In the genomic region with DNA sequence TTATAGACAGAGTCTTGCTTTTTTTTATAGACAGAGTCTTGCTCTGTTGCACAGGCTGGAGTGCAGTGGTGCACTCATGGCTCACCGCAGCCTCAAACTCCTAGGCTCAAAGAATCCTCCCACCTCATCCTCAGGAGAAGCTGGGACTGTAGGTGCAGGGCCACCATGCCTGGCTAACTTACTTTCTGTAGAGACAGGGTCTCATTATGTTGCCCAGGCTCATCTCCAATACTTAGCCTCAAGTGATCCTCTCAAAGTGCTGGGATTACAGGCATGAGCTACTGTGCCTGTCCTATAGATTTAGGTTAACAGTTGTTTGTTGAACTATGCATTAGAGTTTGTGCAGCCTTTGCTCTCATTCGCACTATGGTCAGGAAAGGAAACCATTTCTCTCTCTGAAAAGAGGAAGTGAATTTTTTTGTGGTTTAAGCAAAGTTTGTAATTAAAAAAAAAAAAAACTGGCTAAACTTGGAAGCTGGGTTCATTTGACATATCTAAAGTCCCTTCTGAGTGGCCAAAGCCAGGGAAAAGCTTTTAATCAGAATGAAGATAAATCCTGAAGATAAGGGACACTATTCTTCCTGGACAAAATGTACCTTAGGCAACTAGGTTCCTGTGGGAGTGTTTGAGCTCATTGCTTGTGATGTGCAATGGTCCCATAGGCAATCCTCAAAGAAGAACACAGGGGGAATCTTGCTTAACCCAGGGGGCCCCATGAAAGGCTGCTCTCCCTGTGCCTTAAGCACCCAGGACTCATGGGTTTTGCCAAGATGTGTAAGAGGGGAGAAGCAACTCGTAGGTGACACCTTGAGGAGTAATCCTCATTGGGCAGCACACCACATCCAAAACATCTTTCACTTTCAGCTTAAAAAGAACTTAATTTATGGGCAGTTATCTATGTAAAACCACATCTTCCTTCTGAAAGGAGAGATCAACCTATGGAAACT, we compare ENCODE assay signal across 10 cellular contexts.
DNase-seq lines count a peak whose midpoint lies in the region; ATAC-seq, FAIRE-seq and TF ChIP-seq lines count a peak whose summit lies in the region.
"Had no signal": no experiment of that assay in that cellular context is flagged by ENCODE, and none has a peak within 500 bp of the region (broad histone marks: within the 10 kb centered on the region; RNA-seq: fewer than 3 reads in every experiment).

No MANE protein-coding gene starts in this region.

- no peaks in the 10 kb centered on the region for H3K9me3 ChIP-seq in hepatocyte (ENCODE audit: low read depth)
- H3K9me3 ChIP-seq: Peyer's patch had no signal

- H2AFZ ChIP-seq in hepatocyte, result no peak overlapping the region

- 88% methylated on average over 3 of the region's 3 CpGs for WGBS in hepatocyte (ENCODE audit: low lambda C conversion rate, missing lambda C conversion rate)

- H3K4me1 ChIP-seq in hepatocyte (ENCODE audit: insufficient read depth), result peaks cover 6% of the 10 kb centered on the region

- H3K9me3 Mint-ChIP-seq in activated naive CD8-positive, alpha-beta T cell treated with anti-CD3 and anti-CD28 coated beads, Interleukin-2, amount 50 U/mL, for 24 hours, result no peaks in the 10 kb centered on the region
- H3K9me3 Mint-ChIP-seq in stimulated activated naive CD8-positive, alpha-beta T cell treated with anti-CD3 and anti-CD28 coated beads, Interleukin-15, amount 100 ng/mL, for 72 hours, result no peaks in the 10 kb centered on the region

- ATAC-seq in GM21423 (IDR thresholded peaks at IDR 0.05; ENCODE audit: unreplicated experiment) (peak; percentile 96), HG03457 (IDR thresholded peaks at IDR 0.05; ENCODE audit: unreplicated experiment) (peak; percentile 90)
- peak; percentile 63 for ATAC-seq in activated naive CD8-positive, alpha-beta T cell treated with anti-CD3 and anti-CD28 coated beads, Interleukin-2, amount 50 U/mL, for 24 hours
- no peak for ATAC-seq in stimulated activated naive CD8-positive, alpha-beta T cell treated with anti-CD3 and anti-CD28 coated beads, Interleukin-15, amount 100 ng/mL, for 72 hours

- DNase-seq in GM12891 (ENCODE audit: insufficient read length, low spot score), result no peak
- DNase-seq in activated naive CD8-positive, alpha-beta T cell treated with anti-CD3 and anti-CD28 coated beads, Interleukin-2, amount 50 U/mL, for 24 hours, result no peak
- DNase-seq in stimulated activated CD8-positive, alpha-beta memory T cell treated with anti-CD3 and anti-CD28 coated beads, Interleukin-4, amount 100 ng/mL, for 48 hours, result no peak
- no peak for DNase-seq in hepatocyte (ENCODE audit: low spot score)
- DNase-seq in H4 (ENCODE audit: low spot score), result no peak
- DNase-seq in stimulated activated naive CD8-positive, alpha-beta T cell treated with anti-CD3 and anti-CD28 coated beads, Interleukin-15, amount 100 ng/mL, for 72 hours, result no peak

- H3K27ac Mint-ChIP-seq in activated naive CD8-positive, alpha-beta T cell treated with anti-CD3 and anti-CD28 coated beads, Interleukin-2, amount 50 U/mL, for 24 hours, result peak overlapping the region; percentile 11
- no peak overlapping the region for H3K27ac Mint-ChIP-seq in stimulated activated naive CD8-positive, alpha-beta T cell treated with anti-CD3 and anti-CD28 coated beads, Interleukin-15, amount 100 ng/mL, for 72 hours

- no peaks in the 10 kb centered on the region for H3K9me2 ChIP-seq in hepatocyte (replicated peaks; ENCODE audit: insufficient read depth)

- no peak for TF ChIP-seq POLR2A in GM12891 (IDR thresholded peaks at IDR 0.05; ENCODE audit: low read depth, low read length)

- no peaks in the 10 kb centered on the region for H3K27me3 ChIP-seq in hepatocyte
- H3K27me3 ChIP-seq: Peyer's patch had no signal

- no peaks in the 10 kb centered on the region for H4K20me1 ChIP-seq in hepatocyte (ENCODE audit: insufficient read depth, poor library complexity, severe bottlenecking)

- no peak for TF ChIP-seq CTCF in hepatocyte (IDR thresholded peaks at IDR 0.05; ENCODE audit: poor library complexity)

- no peaks in the 10 kb centered on the region for H3K36me3 Mint-ChIP-seq in activated naive CD8-positive, alpha-beta T cell treated with anti-CD3 and anti-CD28 coated beads, Interleukin-2, amount 50 U/mL, for 24 hours (ENCODE audit: low read depth)

- no peak overlapping the region for H3K27ac ChIP-seq in hepatocyte

- H3K36me3 ChIP-seq in hepatocyte (replicated peaks; ENCODE audit: insufficient read depth, low read depth), result no peaks in the 10 kb centered on the region
- H3K36me3 ChIP-seq: Peyer's patch had no signal

- H3K27me3 Mint-ChIP-seq in activated naive CD8-positive, alpha-beta T cell treated with anti-CD3 and anti-CD28 coated beads, Interleukin-2, amount 50 U/mL, for 24 hours, result no peaks in the 10 kb centered on the region
- no peaks in the 10 kb centered on the region for H3K27me3 Mint-ChIP-seq in stimulated activated naive CD8-positive, alpha-beta T cell treated with anti-CD3 and anti-CD28 coated beads, Interleukin-15, amount 100 ng/mL, for 72 hours

- FAIRE-seq in GM12891 (lab: Jason Lieb, UNC), result peak; percentile 88
- FAIRE-seq: astrocyte had no signal

- H3K79me2 ChIP-seq in hepatocyte, result no peaks in the 10 kb centered on the region

- H3K4me3 Mint-ChIP-seq in activated naive CD8-positive, alpha-beta T cell treated with anti-CD3 and anti-CD28 coated beads, Interleukin-2, amount 50 U/mL, for 24 hours, result no peak overlapping the region
- H3K4me3 Mint-ChIP-seq in stimulated activated naive CD8-positive, alpha-beta T cell treated with anti-CD3 and anti-CD28 coated beads, Interleukin-15, amount 100 ng/mL, for 72 hours, result no peak overlapping the region

- peaks cover 19% of the 10 kb centered on the region for H3K4me1 Mint-ChIP-seq in activated naive CD8-positive, alpha-beta T cell treated with anti-CD3 and anti-CD28 coated beads, Interleukin-2, amount 50 U/mL, for 24 hours
- peaks cover 20% of the 10 kb centered on the region for H3K4me1 Mint-ChIP-seq in stimulated activated naive CD8-positive, alpha-beta T cell treated with anti-CD3 and anti-CD28 coated beads, Interleukin-15, amount 100 ng/mL, for 72 hours

- H3K4me2 ChIP-seq in hepatocyte, result no peak overlapping the region

- no peak overlapping the region for H3K4me3 ChIP-seq in hepatocyte
- H3K4me3 ChIP-seq: Peyer's patch had no signal

TF ChIP-seq in GM12891, 5 proteins besides CTCF, POLR2A, EP300 and RAD21:
- TF ChIP-seq TAF1 (IDR thresholded peaks at IDR 0.05; ENCODE audit: low read depth, low read length) (no peak), PAX5 (IDR thresholded peaks at IDR 0.05; ENCODE audit: insufficient read depth, low read length, severe bottlenecking) (peak; percentile 66), SPI1 (IDR thresholded peaks at IDR 0.05; ENCODE audit: low read depth, low read length) (peak; percentile 98), POU2F2 (IDR thresholded peaks at IDR 0.05; ENCODE audit: low read depth, low read length) (no peak), POLR2AphosphoS5 (IDR thresholded peaks at IDR 0.05; ENCODE audit: low read depth, low read length) (no peak)
